19 cellular contexts compared by ENCODE assay signal in the genomic region with DNA sequence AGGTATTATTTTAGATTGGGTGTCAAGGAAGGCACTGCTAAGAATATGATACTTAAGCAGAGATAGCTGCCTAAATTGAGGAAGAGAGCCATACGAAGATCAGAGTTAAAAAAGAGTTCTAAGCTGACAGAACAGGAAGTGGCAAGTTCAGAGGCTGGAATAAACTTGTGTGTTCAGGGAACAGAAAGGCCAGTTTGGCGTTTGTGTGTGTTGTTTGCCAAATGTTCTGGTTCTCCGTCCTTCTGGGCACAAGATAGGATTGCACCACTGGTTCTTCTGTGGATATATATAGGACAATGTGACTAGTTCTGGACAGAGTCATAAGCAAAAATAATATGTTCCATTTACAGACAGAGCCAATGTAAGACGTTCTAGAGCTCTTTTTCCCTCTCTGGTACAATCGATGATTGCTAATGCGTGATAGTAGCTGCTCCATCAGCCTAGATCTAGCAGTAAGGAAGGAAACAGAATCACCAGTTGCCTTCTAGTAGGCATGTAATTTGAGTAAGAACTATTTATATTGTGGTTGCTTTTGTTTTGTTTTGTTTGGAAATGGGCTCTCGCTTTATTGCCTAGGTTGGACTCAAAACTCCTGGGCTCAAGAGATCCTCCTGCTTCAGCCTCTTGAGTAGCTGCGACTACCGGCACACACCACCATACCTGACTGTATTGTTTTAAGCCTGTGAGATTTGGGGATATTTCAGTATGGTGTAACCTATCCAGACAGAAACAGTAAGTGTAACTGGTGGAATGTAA. TPM values are rescaled to one million over a fixed set of nuclear protein-coding genes. Genes with fewer than 3 reads are reported as not detected.
A peak's percentile ranks its signal among the peaks of the same experiment; 100 is the strongest.
DNase-seq lines count a peak whose midpoint lies in the region; ATAC-seq and TF ChIP-seq lines count a peak whose summit lies in the region.
"Had no signal": no experiment of that assay in that cellular context is flagged by ENCODE, and none has a peak within 500 bp of the region (broad histone marks: within the 10 kb centered on the region; RNA-seq: fewer than 3 reads in every experiment).

No MANE protein-coding gene starts in this region.

- 0 out of 2 replicates have a peak, but pooled peaks cover 5% of the 10 kb centered on the region for H3K36me3 ChIP-seq in SJSA1
- H3K36me3 ChIP-seq in heart right ventricle: peaks cover 0 to 3% (median 0%) of the 10 kb centered on the region in 9 donors
- no peaks in the 10 kb centered on the region for H3K36me3 ChIP-seq in upper lobe of right lung
- no peaks in the 10 kb centered on the region for H3K36me3 ChIP-seq in aorta (ENCODE audit: control insufficient read depth in 1 of 2, insufficient read depth in 2 of 2, low read length in 1 of 2)

- H3K27ac ChIP-seq in SJSA1 (peak overlapping the region; percentile 70), heart right ventricle (peak overlapping the region in 4 of 10 donors; percentile 11 to 33 (median 22)), upper lobe of right lung (no peak overlapping the region), aorta (ENCODE audit: low read depth in 1 of 2, low read length in 2 of 2) (no peak overlapping the region)

- H3K27me3 ChIP-seq in SJSA1 (replicated peaks) (no peaks in the 10 kb centered on the region), heart right ventricle (no peaks in the 10 kb centered on the region), upper lobe of right lung (no peaks in the 10 kb centered on the region), aorta (ENCODE audit: control insufficient read depth in 1 of 2, insufficient read depth in 2 of 2, low read length in 1 of 2) (no peaks in the 10 kb centered on the region)

- DNase-seq in Right ventricle myocardium inferior (ENCODE audit: missing footprints) (no peak), cardiac septum (ENCODE audit: low spot score) (no peak), SJSA1 (ENCODE audit: low read depth in 1 of 2, low spot score in 2 of 2) (peak in 1 of 2 experiments; percentile 46), heart right ventricle (no peak), upper lobe of right lung (no peak), nephron progenitor cell (no peak), aorta (no peak)
- DNase-seq: activated CD8-positive, alpha-beta T cell treated with anti-CD3 and anti-CD28 coated beads for 36 hours; activated T-cell treated with anti-CD3 and anti-CD28 coated beads, Interleukin-2, amount 50 U/mL, for 48 hours; CD4-positive, CD25-positive, alpha-beta regulatory T cell; left cardiac atrium; NCI-H1105; NCI-H774; stimulated activated naive CD8-positive, alpha-beta T cell treated with anti-CD3 and anti-CD28 coated beads, Interleukin-15, amount 100 ng/mL, for 72 hours; T-helper 1 cell had no signal

- TF ChIP-seq CTCF in heart right ventricle (IDR thresholded peaks at IDR 0.05) (no peak), upper lobe of right lung (IDR thresholded peaks at IDR 0.05) (no peak), nephron progenitor cell (IDR thresholded peaks at IDR 0.05) (no peak)

- H3K4me3 Mint-ChIP-seq in nephron progenitor cell: no peak overlapping the region
- H3K4me3 Mint-ChIP-seq: activated CD8-positive, alpha-beta T cell treated with anti-CD3 and anti-CD28 coated beads for 36 hours; activated naive CD4-positive, alpha-beta T cell treated with anti-CD3 and anti-CD28 coated beads, Interleukin-2, amount 50 U/mL, for 24 hours; CD4-positive, CD25-positive, alpha-beta regulatory T cell; stimulated activated naive CD8-positive, alpha-beta T cell treated with anti-CD3 and anti-CD28 coated beads, Interleukin-15, amount 100 ng/mL, for 72 hours; type B pancreatic cell had no signal

- no peaks in the 10 kb centered on the region for H3K9me3 Mint-ChIP-seq in nephron progenitor cell
- H3K9me3 Mint-ChIP-seq: activated CD8-positive, alpha-beta T cell treated with anti-CD3 and anti-CD28 coated beads for 36 hours; activated naive CD4-positive, alpha-beta T cell treated with anti-CD3 and anti-CD28 coated beads, Interleukin-2, amount 50 U/mL, for 24 hours; CD4-positive, CD25-positive, alpha-beta regulatory T cell; stimulated activated naive CD8-positive, alpha-beta T cell treated with anti-CD3 and anti-CD28 coated beads, Interleukin-15, amount 100 ng/mL, for 72 hours; type B pancreatic cell had no signal

- H3K27ac Mint-ChIP-seq in nephron progenitor cell: no peak overlapping the region
- H3K27ac Mint-ChIP-seq: activated CD8-positive, alpha-beta T cell treated with anti-CD3 and anti-CD28 coated beads for 36 hours; activated naive CD4-positive, alpha-beta T cell treated with anti-CD3 and anti-CD28 coated beads, Interleukin-2, amount 50 U/mL, for 24 hours; CD4-positive, CD25-positive, alpha-beta regulatory T cell; stimulated activated naive CD8-positive, alpha-beta T cell treated with anti-CD3 and anti-CD28 coated beads, Interleukin-15, amount 100 ng/mL, for 72 hours; type B pancreatic cell had no signal

- ATAC-seq in Right ventricle myocardium inferior: peak; percentile 72
- ATAC-seq in heart right ventricle: peak in 6 of 8 donors; percentile 50 to 91 (median 74)
- ATAC-seq in upper lobe of right lung: peak; percentile 71
- no peak for ATAC-seq in aorta (ENCODE audit: low FRiP score)
- no peak for ATAC-seq in GM18517 (IDR thresholded peaks at IDR 0.05; ENCODE audit: unreplicated experiment)
- ATAC-seq: activated CD8-positive, alpha-beta T cell treated with anti-CD3 and anti-CD28 coated beads for 36 hours; sciatic nerve; stimulated activated naive CD8-positive, alpha-beta T cell treated with anti-CD3 and anti-CD28 coated beads, Interleukin-15, amount 100 ng/mL, for 72 hours had no signal

- intact Hi-C loops in Right ventricle myocardium inferior (cut with DNase I): loop anchor here (10.0 kb wide), 1 partner anchor 826 kb away; a partner anchor contains a TSS
- intact Hi-C loops in cardiac septum (cut with DNase I): loop anchor here (5.0 to 10.0 kb wide), 2 partner anchors 74 to 826 kb away; a partner anchor contains a TSS
- intact Hi-C loops in heart right ventricle (cut with DNase I): loop anchor here in 8 of 10 donors (5.0 to 10.0 kb wide), 9 partner anchors 74 to 826 kb away; a partner anchor contains a TSS
- intact Hi-C loops in upper lobe of right lung (cut with DNase I): no loop called here
- intact Hi-C loops in aorta (cut with DNase I): loop anchor here (10.0 kb wide), 3 partner anchors 114 to 256 kb away; a partner anchor contains a TSS

- H3K27me3 Mint-ChIP-seq in nephron progenitor cell (ENCODE audit: low read depth, poor library complexity): no peaks in the 10 kb centered on the region
- H3K27me3 Mint-ChIP-seq: activated CD8-positive, alpha-beta T cell treated with anti-CD3 and anti-CD28 coated beads for 36 hours; activated naive CD4-positive, alpha-beta T cell treated with anti-CD3 and anti-CD28 coated beads, Interleukin-2, amount 50 U/mL, for 24 hours; stimulated activated naive CD8-positive, alpha-beta T cell treated with anti-CD3 and anti-CD28 coated beads, Interleukin-15, amount 100 ng/mL, for 72 hours had no signal

- no peaks in the 10 kb centered on the region for H3K36me3 Mint-ChIP-seq in nephron progenitor cell (ENCODE audit: low read depth)
- H3K36me3 Mint-ChIP-seq: activated naive CD4-positive, alpha-beta T cell treated with anti-CD3 and anti-CD28 coated beads, Interleukin-2, amount 50 U/mL, for 24 hours; type B pancreatic cell had no signal

- WGBS in heart right ventricle, 2 donors: 71 to 72% methylated on average over 9 of the region's 9 CpGs
- 76 to 77% methylated on average over 9 of the region's 9 CpGs for WGBS in aorta, 2 donors

- no peak overlapping the region for H3K4me3 ChIP-seq in SJSA1
- H3K4me3 ChIP-seq in heart right ventricle: no peak overlapping the region
- no peak overlapping the region for H3K4me3 ChIP-seq in upper lobe of right lung
- H3K4me3 ChIP-seq in aorta (ENCODE audit: low read length in 2 of 2): no peak overlapping the region

- H3K4me1 ChIP-seq in SJSA1 (replicated peaks) (peaks cover 50% of the 10 kb centered on the region), heart right ventricle (peaks cover 0 to 29% (median 12%) of the 10 kb centered on the region in 9 donors), upper lobe of right lung (peaks cover 8% of the 10 kb centered on the region), aorta (ENCODE audit: control insufficient read depth in 1 of 2, insufficient read depth in 2 of 2, low read length in 2 of 2) (no peaks in the 10 kb centered on the region)

- 0 out of 2 replicates have a peak, but pooled peaks cover 5% of the 10 kb centered on the region for H3K9me3 ChIP-seq in SJSA1 (replicated peaks)
- no peaks in the 10 kb centered on the region for H3K9me3 ChIP-seq in heart right ventricle
- H3K9me3 ChIP-seq in upper lobe of right lung: no peaks in the 10 kb centered on the region
- no peaks in the 10 kb centered on the region for H3K9me3 ChIP-seq in aorta (ENCODE audit: control insufficient read depth, low read length)

- H3K4me1 Mint-ChIP-seq in nephron progenitor cell: no peaks in the 10 kb centered on the region

RNA-seq across cellular contexts. Expression of a gene that starts 7.4 kb away (rescaled TPM):
- total RNA-seq in Right ventricle myocardium inferior: 8.6 TPM
- 9.6 TPM for total RNA-seq in cardiac septum
- 9.7 and 17.3 TPM in 2 replicates for total RNA-seq in SJSA1 (2014; rRNA removed; shearing (Covaris generic))
- total RNA-seq in heart right ventricle: 10 to 100 TPM in 3 of 10 donors, 1 to 10 TPM in 7; 5.6 to 11.0 (median 9.0) TPM
- 1 to 10 TPM; 3.7 to 5.1 TPM for polyA plus RNA-seq in heart right ventricle
- 14.5 TPM for total RNA-seq in upper lobe of right lung
- total RNA-seq in aorta: 1 to 10 TPM; 6.7 to 8.9 TPM
- polyA plus RNA-seq in aorta: 1 to 10 TPM; 4.1 to 8.2 TPM

Comparison
In these comparisons a context has a peak if more than half of its experiments do, and no peak if none do; other contexts are left out.
1. ATAC-seq: peak in Right ventricle myocardium inferior (single experiment), heart right ventricle (6 of 8) and upper lobe of right lung (single experiment); none in aorta (single experiment) and GM18517 (single experiment).